Comparison of ENCODE assay signal across 8 cellular contexts in genomic region chr4:138870739-138871633, GRCh38.
A peak's percentile ranks its signal among the peaks of the same experiment; 100 is the strongest.
DNase-seq lines count a peak whose midpoint lies in the region; ATAC-seq, FAIRE-seq and TF ChIP-seq lines count a peak whose summit lies in the region.

No MANE protein-coding gene starts in this region.

- POLR2A ChIA-PET in Panc1 (lab: Charles Lee), result no interaction called here

- H3K4me1 ChIP-seq in Panc1 (ENCODE audit: control insufficient read depth, insufficient read depth, low read length), result no peaks in the 10 kb centered on the region
- H3K4me1 ChIP-seq in gastroesophageal sphincter, result peaks cover 0 to 17% (median 0%) of the 10 kb centered on the region in 3 donors
- no peaks in the 10 kb centered on the region for H3K4me1 ChIP-seq in pancreas

- H3K36me3 ChIP-seq in Panc1 (ENCODE audit: control insufficient read depth, insufficient read depth, low read length), result no peaks in the 10 kb centered on the region
- H3K36me3 ChIP-seq in gastroesophageal sphincter, result no peaks in the 10 kb centered on the region
- no peaks in the 10 kb centered on the region for H3K36me3 ChIP-seq in pancreas

- 13 to 20% methylated on average over 11 to 12 of the region's 12 CpGs for WGBS in gastroesophageal sphincter (ENCODE audit: low coverage in 1 of 2), 2 donors
- 11 to 14% methylated on average over 12 of the region's 12 CpGs for WGBS in pancreas, 2 donors

- CTCF ChIA-PET in Panc1 (lab: Charles Lee), result interaction anchor here (0.6 to 1.6 kb wide), 5 partner anchors 46 to 1572 kb away, joined by 3 to 5 read pairs (median 3); no protein-coding TSS in a partner anchor

- ATAC-seq in Panc1, result peak; percentile 86
- peak; percentile 53 for ATAC-seq in gastroesophageal sphincter
- ATAC-seq in pancreas, result peak; percentile 67 to 96 (median 95)
- ATAC-seq in GM21381 (IDR thresholded peaks at IDR 0.05; ENCODE audit: unreplicated experiment), result no peak

- H3K27ac ChIP-seq in Panc1 (ENCODE audit: low read length), result no peak overlapping the region
- no peak overlapping the region for H3K27ac ChIP-seq in gastroesophageal sphincter
- H3K27ac ChIP-seq in pancreas, result no peak overlapping the region

- peak; percentile 88 for FAIRE-seq in pancreas (lab: Jason Lieb, UNC)

- H3K27me3 ChIP-seq in Panc1 (ENCODE audit: control insufficient read depth, insufficient read depth, low read length), result no peaks in the 10 kb centered on the region; the same call in 1 of the 2 replicates
- H3K27me3 ChIP-seq in gastroesophageal sphincter, result no peaks in the 10 kb centered on the region
- H3K27me3 ChIP-seq in pancreas, result no peaks in the 10 kb centered on the region

- H3K9me3 ChIP-seq in Panc1 (ENCODE audit: control insufficient read depth, insufficient read depth, low read depth, low read length) (no peaks in the 10 kb centered on the region), gastroesophageal sphincter (no peaks in the 10 kb centered on the region), pancreas (no peaks in the 10 kb centered on the region)

- DNase-seq in Daoy (ENCODE audit: low read depth), result peak; percentile 36
- peak; percentile 2 for DNase-seq in GOT3 (lab: John Stamatoyannopoulos, UW)
- peak; percentile 50 for DNase-seq in Panc1 (ENCODE audit: low read depth, low spot score)
- peak; percentile 2 for DNase-seq in activated T-helper 1 cell treated with Interleukin-2 at 50 U/mL for 16 hours (ENCODE audit: low read depth)
- peak in 4 of 6 donors; percentile 29 to 74 (median 34) for DNase-seq in pancreas

- in situ Hi-C loops in Panc1 (cut with HindIII; ENCODE audit: low pct_unique_long_range_greater_than_20kb, low sequenced_read_pairs), result no loop called here

- TF ChIP-seq POLR2A in gastroesophageal sphincter (IDR thresholded peaks at IDR 0.05), result no peak

- intact Hi-C loops in Panc1 (cut with micrococcal nuclease; ENCODE audit: unreplicated experiment) (loop anchor here (5.0 to 10.0 kb wide), 2 partner anchors 189 to 686 kb away; no protein-coding TSS in a partner anchor), pancreas (cut with DNase I) (loop anchor here in 1 of 3 donors (10.0 kb wide), 1 partner anchor 186 kb away; no protein-coding TSS in a partner anchor)

- TF ChIP-seq CTCF in LNCAP (IDR thresholded peaks at IDR 0.05) (peak; percentile 73), Panc1 (IDR thresholded peaks at IDR 0.05) (peak; percentile 78), gastroesophageal sphincter (IDR thresholded peaks at IDR 0.05) (peak; percentile 70 to 91 (median 85)), pancreas (IDR thresholded peaks at IDR 0.05) (peak; percentile 65 to 84 (median 80))

- TF ChIP-seq EP300 in gastroesophageal sphincter (IDR thresholded peaks at IDR 0.05), result no peak

- no peak overlapping the region for H3K4me3 ChIP-seq in Panc1 (ENCODE audit: low read depth in 2 of 2, low read length in 2 of 2)
- H3K4me3 ChIP-seq in gastroesophageal sphincter, result no peak overlapping the region
- no peak overlapping the region for H3K4me3 ChIP-seq in pancreas

- BruUV-seq in Panc1 (replicated peaks; lab: Mats Ljungman, UMichigan), result no TSS peak
